ENCODE assay signal across 28 cellular contexts in genomic region chr22:16776088-16776487, GRCh38. TPM values are rescaled to one million over a fixed set of nuclear protein-coding genes. Genes with fewer than 3 reads are reported as not detected.
"Had no signal": no experiment of that assay in that cellular context is flagged by ENCODE, and none has a peak within 500 bp of the region (broad histone marks: within the 10 kb centered on the region; RNA-seq: fewer than 3 reads in every experiment).

No MANE protein-coding gene starts in this region.

- H3K36me3 ChIP-seq: adrenal gland, Peyer's patch had no signal

- DNase-seq: activated CD4-positive, alpha-beta memory T cell treated with anti-CD3 and anti-CD28 coated beads, Interleukin-2, amount 10 ng/mL, durations not matched to agents 7 days and 5 days; activated CD4-positive, alpha-beta T cell treated with anti-CD3 and anti-CD28 coated beads, Interleukin-2, amount 10 ng/mL, durations not matched to agents 7 days and 5 days; activated CD4-positive, CD25-positive, alpha-beta regulatory T cell; activated naive CD4-positive, alpha-beta T cell treated with anti-CD3 and anti-CD28 coated beads, Interleukin-2, amount 50 U/mL, for 16 hours; activated naive CD8-positive, alpha-beta T cell treated with anti-CD3 and anti-CD28 coated beads, Interleukin-2, amount 10 ng/mL, durations not matched to agents 7 days and 5 days; activated T-cell treated with anti-CD3 and anti-CD28 coated beads for 4 hours; adrenal gland; anterior cingulate cortex; cerebellar nuclear complex; Kasumi-1; KBM-7; NCI-H1048; NCI-H146; NCI-H1930; NCI-H2171 treated with DMSO at 0.1 percent for 48 hours; NCI-H226; NCI-H526; NCI-H774; Peyer's patch; Right ventricle myocardium superior; T-cell; T-helper 2 cell; T1000 had no signal

- H3K27ac ChIP-seq: adrenal gland, Peyer's patch, RWPE1, VCaP had no signal

- H3K9me3 ChIP-seq: Peyer's patch had no signal

- H3K4me1 ChIP-seq: adrenal gland, Peyer's patch had no signal

- H3K4me3 ChIP-seq: adrenal gland, Peyer's patch had no signal

- H3K27me3 ChIP-seq: adrenal gland, Peyer's patch had no signal

RNA-seq across cellular contexts. Expression of gene XKR3, which starts 49.1 kb away (rescaled TPM):
- total RNA-seq: activated CD4-positive, alpha-beta memory T cell treated with anti-CD3 and anti-CD28 coated beads, Interleukin-2, amount 10 ng/mL, durations not matched to agents 7 days and 5 days; activated CD4-positive, alpha-beta T cell treated with anti-CD3 and anti-CD28 coated beads, Interleukin-2, amount 10 ng/mL, durations not matched to agents 7 days and 5 days; activated CD8-positive, alpha-beta memory T cell treated with anti-CD3 and anti-CD28 coated beads for 36 hours; activated naive CD8-positive, alpha-beta T cell treated with anti-CD3 and anti-CD28 coated beads, Interleukin-2, amount 10 ng/mL, durations not matched to agents 7 days and 5 days; adrenal gland; cardiac septum; NCI-H460; Peyer's patch; Right ventricle myocardium superior; T-cell had no signal
